ENCODE assay signal across 1 cellular context in the genomic region with DNA sequence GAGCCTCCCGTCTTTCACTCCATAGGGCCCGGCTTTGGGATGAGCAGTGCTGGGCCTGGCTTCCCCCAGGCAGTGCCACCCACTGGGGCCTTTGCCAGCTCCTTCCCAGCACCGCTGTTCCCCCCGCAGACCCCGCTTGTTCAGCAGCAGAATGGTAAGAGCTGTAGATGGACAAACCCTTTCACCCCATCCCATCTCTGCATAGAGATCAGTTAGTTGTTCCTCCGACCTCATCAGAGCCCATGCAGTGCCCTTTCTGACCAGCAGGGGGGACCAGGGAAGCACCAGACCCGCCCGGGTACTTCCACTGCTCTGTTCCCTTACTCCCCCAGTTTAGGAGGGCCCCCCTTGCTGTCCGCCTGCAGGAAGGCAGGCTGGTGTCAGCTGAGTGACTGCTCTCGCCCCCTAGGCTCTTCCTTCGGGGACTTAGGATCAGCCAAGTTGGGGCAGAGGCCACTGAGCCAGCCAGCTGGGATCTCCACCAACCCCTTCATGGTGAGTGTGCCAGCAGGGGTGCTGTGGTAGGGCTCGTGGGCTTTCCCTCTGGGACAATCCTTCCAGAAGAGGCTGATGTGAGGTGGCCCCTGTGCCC.
TF ChIP-seq lines count a peak whose summit lies in the region.

No MANE protein-coding gene starts in this region.

TF ChIP-seq in endothelial cell of umbilical vein, 7 proteins besides CTCF, POLR2A, EP300 and RAD21 (continued from another document):
- TF ChIP-seq MYC (IDR thresholded peaks at IDR 0.05; ENCODE audit: low read depth, low read length) = no peak
- no peak for TF ChIP-seq JUN (IDR thresholded peaks at IDR 0.05; ENCODE audit: borderline replicate concordance, insufficient read depth, insufficient read length, low read depth)
- no peak for TF ChIP-seq POLR2AphosphoS5 (IDR thresholded peaks at IDR 0.05; ENCODE audit: insufficient read depth, low read depth, low read length)
- no peak for TF ChIP-seq GATA2 (IDR thresholded peaks at IDR 0.05; ENCODE audit: insufficient read depth, insufficient read length, low read depth, low read length)
- TF ChIP-seq, protein P1, sequence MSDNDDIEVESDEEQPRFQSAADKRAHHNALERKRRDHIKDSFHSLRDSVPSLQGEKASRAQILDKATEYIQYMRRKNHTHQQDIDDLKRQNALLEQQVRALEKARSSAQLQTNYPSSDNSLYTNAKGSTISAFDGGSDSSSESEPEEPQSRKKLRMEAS (IDR thresholded peaks at IDR 0.05; ENCODE audit: insufficient read depth, insufficient read length) = no peak
